In the genomic region with DNA sequence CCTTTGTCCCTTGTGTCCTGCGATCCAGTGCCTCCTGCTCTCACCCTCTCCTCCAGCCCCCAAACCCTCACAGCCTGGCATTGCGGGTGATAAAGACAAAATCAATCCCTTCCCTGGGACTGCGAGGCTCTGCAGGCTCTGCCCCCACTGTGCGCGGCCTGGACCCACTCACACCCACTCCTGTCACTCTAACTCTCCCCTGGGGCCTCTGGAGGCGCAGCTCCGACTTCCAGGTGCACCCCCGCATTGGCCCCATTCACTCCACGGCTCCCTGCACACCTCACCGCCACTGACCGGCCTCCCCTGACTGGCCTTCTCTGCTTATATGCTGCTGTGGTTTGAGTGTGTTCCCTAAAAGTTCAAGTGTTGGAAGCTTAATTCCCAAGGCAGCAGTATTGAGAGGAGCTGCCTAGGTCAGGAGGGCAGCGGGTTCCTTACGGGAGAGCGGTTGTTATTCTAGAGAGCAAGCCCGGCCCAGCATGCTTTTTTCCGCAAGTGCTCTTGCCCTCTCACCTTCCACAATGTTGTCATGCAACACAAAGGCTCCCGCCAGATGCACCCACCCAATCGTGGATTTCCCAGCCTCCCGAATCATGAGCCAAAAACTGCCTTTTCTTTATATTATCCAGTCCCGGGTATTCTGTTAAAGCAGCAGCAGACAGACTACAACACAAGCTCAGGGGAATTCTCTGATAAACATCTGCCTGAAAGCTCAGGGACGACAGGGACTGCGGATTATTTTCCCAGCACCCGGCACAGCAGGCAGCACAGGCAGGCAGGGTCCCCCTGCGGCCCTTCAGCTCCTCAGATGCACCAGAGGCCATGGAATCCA, we compare ENCODE assay signal across 1 cellular context.
TF ChIP-seq lines count a peak whose summit lies in the region.

No MANE protein-coding gene starts in this region.

TF ChIP-seq in GM23338, 12 proteins besides CTCF, POLR2A, EP300 and RAD21 (continued from another document):
- TF ChIP-seq, protein P1, sequence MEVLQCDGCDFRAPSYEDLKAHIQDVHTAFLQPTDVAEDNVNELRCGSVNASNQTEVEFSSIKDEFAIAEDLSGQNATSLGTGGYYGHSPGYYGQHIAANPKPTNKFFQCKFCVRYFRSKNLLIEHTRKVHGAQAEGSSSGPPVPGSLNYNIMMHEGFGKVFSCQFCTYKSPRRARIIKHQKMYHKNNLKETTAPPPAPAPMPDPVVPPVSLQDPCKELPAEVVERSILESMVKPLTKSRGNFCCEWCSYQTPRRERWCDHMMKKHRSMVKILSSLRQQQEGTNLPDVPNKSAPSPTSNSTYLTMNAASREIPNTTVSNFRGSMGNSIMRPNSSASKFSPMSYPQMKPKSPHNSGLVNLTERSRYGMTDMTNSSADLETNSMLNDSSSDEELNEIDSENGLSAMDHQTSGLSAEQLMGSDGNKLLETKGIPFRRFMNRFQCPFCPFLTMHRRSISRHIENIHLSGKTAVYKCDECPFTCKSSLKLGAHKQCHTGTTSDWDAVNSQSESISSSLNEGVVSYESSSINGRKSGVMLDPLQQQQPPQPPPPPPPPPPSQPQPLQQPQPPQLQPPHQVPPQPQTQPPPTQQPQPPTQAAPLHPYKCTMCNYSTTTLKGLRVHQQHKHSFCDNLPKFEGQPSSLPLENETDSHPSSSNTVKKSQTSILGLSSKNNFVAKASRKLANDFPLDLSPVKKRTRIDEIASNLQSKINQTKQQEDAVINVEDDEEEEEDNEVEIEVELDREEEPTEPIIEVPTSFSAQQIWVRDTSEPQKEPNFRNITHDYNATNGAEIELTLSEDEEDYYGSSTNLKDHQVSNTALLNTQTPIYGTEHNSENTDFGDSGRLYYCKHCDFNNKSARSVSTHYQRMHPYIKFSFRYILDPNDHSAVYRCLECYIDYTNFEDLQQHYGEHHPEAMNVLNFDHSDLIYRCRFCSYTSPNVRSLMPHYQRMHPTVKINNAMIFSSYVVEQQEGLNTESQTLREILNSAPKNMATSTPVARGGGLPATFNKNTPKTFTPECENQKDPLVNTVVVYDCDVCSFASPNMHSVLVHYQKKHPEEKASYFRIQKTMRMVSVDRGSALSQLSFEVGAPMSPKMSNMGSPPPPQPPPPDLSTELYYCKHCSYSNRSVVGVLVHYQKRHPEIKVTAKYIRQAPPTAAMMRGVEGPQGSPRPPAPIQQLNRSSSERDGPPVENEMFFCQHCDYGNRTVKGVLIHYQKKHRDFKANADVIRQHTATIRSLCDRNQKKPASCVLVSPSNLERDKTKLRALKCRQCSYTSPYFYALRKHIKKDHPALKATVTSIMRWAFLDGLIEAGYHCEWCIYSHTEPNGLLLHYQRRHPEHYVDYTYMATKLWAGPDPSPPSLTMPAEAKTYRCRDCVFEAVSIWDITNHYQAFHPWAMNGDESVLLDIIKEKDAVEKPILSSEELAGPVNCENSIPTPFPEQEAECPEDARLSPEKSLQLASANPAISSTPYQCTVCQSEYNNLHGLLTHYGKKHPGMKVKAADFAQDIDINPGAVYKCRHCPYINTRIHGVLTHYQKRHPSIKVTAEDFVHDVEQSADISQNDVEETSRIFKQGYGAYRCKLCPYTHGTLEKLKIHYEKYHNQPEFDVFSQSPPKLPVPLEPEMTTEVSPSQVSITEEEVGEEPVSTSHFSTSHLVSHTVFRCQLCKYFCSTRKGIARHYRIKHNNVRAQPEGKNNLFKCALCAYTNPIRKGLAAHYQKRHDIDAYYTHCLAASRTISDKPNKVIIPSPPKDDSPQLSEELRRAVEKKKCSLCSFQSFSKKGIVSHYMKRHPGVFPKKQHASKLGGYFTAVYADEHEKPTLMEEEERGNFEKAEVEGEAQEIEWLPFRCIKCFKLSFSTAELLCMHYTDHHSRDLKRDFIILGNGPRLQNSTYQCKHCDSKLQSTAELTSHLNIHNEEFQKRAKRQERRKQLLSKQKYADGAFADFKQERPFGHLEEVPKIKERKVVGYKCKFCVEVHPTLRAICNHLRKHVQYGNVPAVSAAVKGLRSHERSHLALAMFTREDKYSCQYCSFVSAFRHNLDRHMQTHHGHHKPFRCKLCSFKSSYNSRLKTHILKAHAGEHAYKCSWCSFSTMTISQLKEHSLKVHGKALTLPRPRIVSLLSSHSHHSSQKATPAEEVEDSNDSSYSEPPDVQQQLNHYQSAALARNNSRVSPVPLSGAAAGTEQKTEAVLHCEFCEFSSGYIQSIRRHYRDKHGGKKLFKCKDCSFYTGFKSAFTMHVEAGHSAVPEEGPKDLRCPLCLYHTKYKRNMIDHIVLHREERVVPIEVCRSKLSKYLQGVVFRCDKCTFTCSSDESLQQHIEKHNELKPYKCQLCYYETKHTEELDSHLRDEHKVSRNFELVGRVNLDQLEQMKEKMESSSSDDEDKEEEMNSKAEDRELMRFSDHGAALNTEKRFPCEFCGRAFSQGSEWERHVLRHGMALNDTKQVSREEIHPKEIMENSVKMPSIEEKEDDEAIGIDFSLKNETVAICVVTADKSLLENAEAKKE (CRISPR knock-in tag; IDR thresholded peaks at IDR 0.05) = no peak
- TF ChIP-seq ZNF114 (CRISPR knock-in tag; IDR thresholded peaks at IDR 0.05) = no peak
- TF ChIP-seq EZH2phosphoT487 (IDR thresholded peaks at IDR 0.05; ENCODE audit: unreplicated experiment) = no peak
- no peak for TF ChIP-seq ZNF331 (CRISPR knock-in tag; IDR thresholded peaks at IDR 0.05; ENCODE audit: low read depth)
- TF ChIP-seq, protein P2, sequence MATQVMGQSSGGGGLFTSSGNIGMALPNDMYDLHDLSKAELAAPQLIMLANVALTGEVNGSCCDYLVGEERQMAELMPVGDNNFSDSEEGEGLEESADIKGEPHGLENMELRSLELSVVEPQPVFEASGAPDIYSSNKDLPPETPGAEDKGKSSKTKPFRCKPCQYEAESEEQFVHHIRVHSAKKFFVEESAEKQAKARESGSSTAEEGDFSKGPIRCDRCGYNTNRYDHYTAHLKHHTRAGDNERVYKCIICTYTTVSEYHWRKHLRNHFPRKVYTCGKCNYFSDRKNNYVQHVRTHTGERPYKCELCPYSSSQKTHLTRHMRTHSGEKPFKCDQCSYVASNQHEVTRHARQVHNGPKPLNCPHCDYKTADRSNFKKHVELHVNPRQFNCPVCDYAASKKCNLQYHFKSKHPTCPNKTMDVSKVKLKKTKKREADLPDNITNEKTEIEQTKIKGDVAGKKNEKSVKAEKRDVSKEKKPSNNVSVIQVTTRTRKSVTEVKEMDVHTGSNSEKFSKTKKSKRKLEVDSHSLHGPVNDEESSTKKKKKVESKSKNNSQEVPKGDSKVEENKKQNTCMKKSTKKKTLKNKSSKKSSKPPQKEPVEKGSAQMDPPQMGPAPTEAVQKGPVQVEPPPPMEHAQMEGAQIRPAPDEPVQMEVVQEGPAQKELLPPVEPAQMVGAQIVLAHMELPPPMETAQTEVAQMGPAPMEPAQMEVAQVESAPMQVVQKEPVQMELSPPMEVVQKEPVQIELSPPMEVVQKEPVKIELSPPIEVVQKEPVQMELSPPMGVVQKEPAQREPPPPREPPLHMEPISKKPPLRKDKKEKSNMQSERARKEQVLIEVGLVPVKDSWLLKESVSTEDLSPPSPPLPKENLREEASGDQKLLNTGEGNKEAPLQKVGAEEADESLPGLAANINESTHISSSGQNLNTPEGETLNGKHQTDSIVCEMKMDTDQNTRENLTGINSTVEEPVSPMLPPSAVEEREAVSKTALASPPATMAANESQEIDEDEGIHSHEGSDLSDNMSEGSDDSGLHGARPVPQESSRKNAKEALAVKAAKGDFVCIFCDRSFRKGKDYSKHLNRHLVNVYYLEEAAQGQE (IDR thresholded peaks at IDR 0.05; ENCODE audit: unreplicated experiment) = no peak
- TF ChIP-seq, protein P3, sequence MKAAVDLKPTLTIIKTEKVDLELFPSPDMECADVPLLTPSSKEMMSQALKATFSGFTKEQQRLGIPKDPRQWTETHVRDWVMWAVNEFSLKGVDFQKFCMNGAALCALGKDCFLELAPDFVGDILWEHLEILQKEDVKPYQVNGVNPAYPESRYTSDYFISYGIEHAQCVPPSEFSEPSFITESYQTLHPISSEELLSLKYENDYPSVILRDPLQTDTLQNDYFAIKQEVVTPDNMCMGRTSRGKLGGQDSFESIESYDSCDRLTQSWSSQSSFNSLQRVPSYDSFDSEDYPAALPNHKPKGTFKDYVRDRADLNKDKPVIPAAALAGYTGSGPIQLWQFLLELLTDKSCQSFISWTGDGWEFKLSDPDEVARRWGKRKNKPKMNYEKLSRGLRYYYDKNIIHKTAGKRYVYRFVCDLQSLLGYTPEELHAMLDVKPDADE (IDR thresholded peaks at IDR 0.05) = no peak
- no peak for TF ChIP-seq NANOG (IDR thresholded peaks at IDR 0.05; ENCODE audit: borderline replicate concordance)
- TF ChIP-seq JUNB (IDR thresholded peaks at IDR 0.05; ENCODE audit: unreplicated experiment) = no peak
- TF ChIP-seq CREB1 (CRISPR knock-in tag; IDR thresholded peaks at IDR 0.05; ENCODE audit: low read depth) = no peak
- TF ChIP-seq STAT1 (IDR thresholded peaks at IDR 0.05; ENCODE audit: unreplicated experiment) = no peak
